In the genomic region with DNA sequence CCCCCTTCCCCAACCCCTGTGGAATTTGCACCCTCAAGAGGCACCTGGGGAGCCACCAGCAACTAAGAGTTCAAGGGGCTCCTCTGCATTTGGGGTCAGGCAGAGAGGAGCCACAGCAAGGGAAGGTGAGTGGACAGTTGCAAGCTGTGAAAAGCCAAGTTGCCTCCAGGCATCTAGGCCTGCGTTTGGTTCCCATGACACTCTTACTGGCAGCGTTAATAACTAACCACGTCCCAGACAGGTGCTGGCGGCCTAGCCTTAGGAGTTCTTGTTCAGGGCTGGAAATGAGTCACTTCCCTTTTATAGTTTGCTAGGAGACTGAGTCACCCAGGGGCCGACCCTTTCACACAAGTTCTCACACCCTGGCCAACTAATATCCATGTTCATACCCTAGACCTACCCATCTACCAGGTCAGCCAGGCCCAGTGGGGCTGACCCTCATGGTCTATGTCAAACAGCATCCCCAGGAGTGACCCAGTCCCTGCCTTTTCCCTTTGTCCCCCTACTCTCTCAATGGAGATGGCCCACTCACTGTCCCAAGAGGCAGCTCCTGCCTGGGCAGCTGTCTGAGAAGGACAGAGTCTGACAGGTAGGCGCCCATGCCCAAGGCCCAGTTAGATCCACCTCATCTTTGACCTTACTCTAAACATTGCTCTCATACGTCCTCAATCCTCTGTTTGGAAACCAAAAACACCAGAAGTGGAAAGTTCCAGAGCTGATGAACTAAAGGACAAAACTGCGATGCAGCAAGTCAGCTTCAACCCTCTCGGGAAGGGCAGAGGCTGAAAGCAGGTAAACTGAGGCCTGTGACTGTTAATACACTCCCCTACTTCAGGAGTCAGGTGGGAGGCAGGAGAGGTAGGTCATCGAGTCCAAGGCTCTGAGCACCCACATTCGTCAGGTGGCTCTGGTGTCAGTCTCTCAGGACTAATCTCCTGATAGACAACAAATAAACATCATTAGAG, we compare ENCODE assay signal across 8 cellular contexts.
DNase-seq lines count a peak whose midpoint lies in the region; ATAC-seq and TF ChIP-seq lines count a peak whose summit lies in the region.

No MANE protein-coding gene starts in this region.

- TF ChIP-seq CTCF in psoas muscle (IDR thresholded peaks at IDR 0.05) (no peak), testis (IDR thresholded peaks at IDR 0.05) (no peak)

- H3K27me3 ChIP-seq in duodenal mucosa (ENCODE audit: control insufficient read depth in 1 of 2, insufficient read depth in 2 of 2, low read length in 2 of 2) (no peaks in the 10 kb centered on the region), psoas muscle (ENCODE audit: insufficient read depth in 3 of 3, low read length in 2 of 3) (no peaks in the 10 kb centered on the region), testis (no peaks in the 10 kb centered on the region)

- H3K4me1 ChIP-seq in duodenal mucosa (ENCODE audit: control insufficient read depth in 1 of 2, insufficient read depth in 2 of 2, low read length in 2 of 2) (peaks cover 38 to 40% of the 10 kb centered on the region in 2 donors), psoas muscle (peaks cover 5% of the 10 kb centered on the region), testis (no peaks in the 10 kb centered on the region)

- intact Hi-C loops in psoas muscle (cut with DNase I) (loop anchor here in 1 of 2 donors (10.0 kb wide), 1 partner anchor 297 kb away; the partner anchor contains the start of gene SOX9), testis (cut with DNase I; ENCODE audit: low total_unique reads) (no loop called here)

- DNase-seq in EL (peak; percentile 99), RKO (ENCODE audit: low spot score) (peak; percentile 91), psoas muscle (peak; percentile 57 to 60), testis (no peak), GOT3 (lab: John Stamatoyannopoulos, UW) (no peak)

- no peak for TF ChIP-seq POLR2A in testis (IDR thresholded peaks at IDR 0.05)

- no peak overlapping the region for H3K4me3 ChIP-seq in duodenal mucosa (ENCODE audit: low read depth in 1 of 2, low read length in 2 of 2)
- no peak overlapping the region for H3K4me3 ChIP-seq in psoas muscle
- no peak overlapping the region for H3K4me3 ChIP-seq in testis

- peak overlapping the region; percentile 19 to 40 for H3K9ac ChIP-seq in duodenal mucosa (ENCODE audit: low read depth in 1 of 2, low read length in 2 of 2)

- H3K36me3 ChIP-seq in duodenal mucosa (ENCODE audit: control insufficient read depth in 1 of 2, insufficient read depth in 2 of 2, low read length in 2 of 2) (peaks cover 2 to 3% of the 10 kb centered on the region in 2 donors), psoas muscle (ENCODE audit: insufficient read depth in 1 of 2, low read depth in 1 of 2) (no peaks in the 10 kb centered on the region), testis (ENCODE audit: low read depth, missing control alignments) (no peaks in the 10 kb centered on the region)

- peak; percentile 45 for ATAC-seq in GM19351 (IDR thresholded peaks at IDR 0.05; ENCODE audit: unreplicated experiment)
- ATAC-seq in HG03354 (IDR thresholded peaks at IDR 0.05; ENCODE audit: poor library complexity, severe bottlenecking, unreplicated experiment): peak; percentile 51
- peak; percentile 83 to 89 (median 88) for ATAC-seq in psoas muscle

- 55 to 66% (median 59%) methylated on average over 11 of the region's 11 CpGs for WGBS in psoas muscle, 3 donors
- WGBS in testis, 2 donors: 90 to 94% methylated on average over 11 of the region's 11 CpGs

- H3K27ac ChIP-seq in duodenal mucosa (ENCODE audit: low read depth, low read length): peak overlapping the region; percentile 65
- H3K27ac ChIP-seq in psoas muscle: no peak overlapping the region
- no peak overlapping the region for H3K27ac ChIP-seq in testis

- H3K9me3 ChIP-seq in duodenal mucosa (ENCODE audit: control insufficient read depth in 1 of 2, low read length in 2 of 2) (peaks cover 9 to 16% of the 10 kb centered on the region in 2 donors), psoas muscle (peaks cover 9% of the 10 kb centered on the region), testis (no peaks in the 10 kb centered on the region)

Comparison
In these comparisons a context has a peak if more than half of its experiments do, and no peak if none do; other contexts are left out.
1. DNase-seq: peak in EL (single experiment), RKO (single experiment) and psoas muscle (2 of 2); none in testis (single experiment) and GOT3 (single experiment).
2. Peak in every context shown above with its lines, with median percentiles within 50 percentile points of each other: ATAC-seq.